ENCODE assay signal across 11 cellular contexts in genomic region chr1:8024329-8024728, GRCh38. TPM values are rescaled to one million over a fixed set of nuclear protein-coding genes. Genes with fewer than 3 reads are reported as not detected.
A peak's percentile ranks its signal among the peaks of the same experiment; 100 is the strongest.
DNase-seq lines count a peak whose midpoint lies in the region; ATAC-seq and TF ChIP-seq lines count a peak whose summit lies in the region.
"Had no signal": no experiment of that assay in that cellular context is flagged by ENCODE, and none has a peak within 500 bp of the region (broad histone marks: within the 10 kb centered on the region; RNA-seq: fewer than 3 reads in every experiment).

No MANE protein-coding gene starts in this region.

- no peak for TF ChIP-seq EP300 in ovary (IDR thresholded peaks at IDR 0.05)

- no peak for TF ChIP-seq POLR2A in ovary (IDR thresholded peaks at IDR 0.05)

- no peaks in the 10 kb centered on the region for H3K27me3 ChIP-seq in RWPE2 (ENCODE audit: insufficient read depth, poor library complexity, severe bottlenecking)
- H3K27me3 ChIP-seq in ovary: no peaks in the 10 kb centered on the region

- 55 to 76% (median 67%) methylated on average over 3 of the region's 3 CpGs for WGBS in ovary, 3 donors

- no peak for DNase-seq in AG04449 (ENCODE audit: low read depth, low spot score)
- no peak for DNase-seq in RWPE2 (ENCODE audit: low spot score)
- DNase-seq in fibroblast of mammary gland (ENCODE audit: low read depth): no peak
- DNase-seq in ovary: no peak
- no peak for DNase-seq in NCI-H1694 (lab: John Stamatoyannopoulos, UW)
- DNase-seq in activated T-helper 2 cell treated with anti-CD3 and anti-CD28 coated beads, Interferon-gamma antibody, Interleukin-2, Interleukin-4, amounts not matched to agents 10 μg/mL and 5 μg/mL and 100 μg/mL, durations not matched to agents 14 hours and 24 hours and 36 hours (ENCODE audit: low spot score): no peak
- DNase-seq in DMS79 treated with DMSO at 0.1 percent for 48 hours (lab: John Stamatoyannopoulos, UW): no peak
- DNase-seq: NCI-H2107; stimulated activated CD4-positive, alpha-beta T cell treated with anti-CD3 and anti-CD28 coated beads, Interleukin-2, amount 100 ng/mL, for 24 hours had no signal

- no peaks in the 10 kb centered on the region for H3K9me3 ChIP-seq in RWPE2 (ENCODE audit: severe bottlenecking)
- H3K9me3 ChIP-seq in ovary: no peaks in the 10 kb centered on the region
- H3K9me3 ChIP-seq: BLaER1 had no signal

- H3K27ac ChIP-seq in RWPE2 (ENCODE audit: poor library complexity, severe bottlenecking) (peak overlapping the region; percentile 99), ovary (no peak overlapping the region)
- H3K27ac ChIP-seq: BLaER1 had no signal

- H3K4me3 Mint-ChIP-seq in activated T-helper 2 cell treated with anti-CD3 and anti-CD28 coated beads, Interferon-gamma antibody, Interleukin-2, Interleukin-4, amounts not matched to agents 10 μg/mL and 5 μg/mL and 100 μg/mL, durations not matched to agents 14 hours and 24 hours and 36 hours (ENCODE audit: low read depth): no peak overlapping the region

- POLR2A ChIA-PET in AG04449 (lab: Yijun Ruan, JAX): interaction anchor here (0.9 to 1.4 kb wide), 3 partner anchors 37 to 362 kb away, joined by 3 read pairs; no protein-coding TSS in a partner anchor

- no peaks in the 10 kb centered on the region for H3K9me3 Mint-ChIP-seq in activated T-helper 2 cell treated with anti-CD3 and anti-CD28 coated beads, Interferon-gamma antibody, Interleukin-2, Interleukin-4, amounts not matched to agents 10 μg/mL and 5 μg/mL and 100 μg/mL, durations not matched to agents 14 hours and 24 hours and 36 hours

- peak overlapping the region; percentile 80 for H3K4me3 ChIP-seq in AG04449 (ENCODE audit: low read depth, low read length)
- peak overlapping the region; percentile 91 for H3K4me3 ChIP-seq in RWPE2 (ENCODE audit: severe bottlenecking)
- H3K4me3 ChIP-seq in fibroblast of mammary gland (ENCODE audit: control insufficient read depth, low read depth, low read length): peak overlapping the region; percentile 96
- peak overlapping the region; percentile 68 for H3K4me3 ChIP-seq in ovary
- H3K4me3 ChIP-seq: BLaER1 had no signal

- TF ChIP-seq CTCF in AG04449 (IDR thresholded peaks at IDR 0.05; ENCODE audit: insufficient read depth, low read length, missing control alignments): no peak
- TF ChIP-seq CTCF in RWPE2 (IDR thresholded peaks at IDR 0.05; ENCODE audit: poor library complexity, severe bottlenecking): no peak
- TF ChIP-seq CTCF in fibroblast of mammary gland (conservative IDR thresholded peaks at IDR 0.05; ENCODE audit: control insufficient read depth, insufficient read depth, low read depth, low read length): no peak
- no peak for TF ChIP-seq CTCF in ovary (IDR thresholded peaks at IDR 0.05)

- H3K27ac Mint-ChIP-seq in activated T-helper 2 cell treated with anti-CD3 and anti-CD28 coated beads, Interferon-gamma antibody, Interleukin-2, Interleukin-4, amounts not matched to agents 10 μg/mL and 5 μg/mL and 100 μg/mL, durations not matched to agents 14 hours and 24 hours and 36 hours: no peak overlapping the region

- CTCF ChIA-PET in AG04449 (lab: Yijun Ruan, JAX): interaction anchor here (1.1 to 13.5 kb wide), 7 partner anchors 10 to 323 kb away, joined by 3 to 188 read pairs (median 4); no protein-coding TSS in a partner anchor

- H3K36me3 Mint-ChIP-seq in activated T-helper 2 cell treated with anti-CD3 and anti-CD28 coated beads, Interferon-gamma antibody, Interleukin-2, Interleukin-4, amounts not matched to agents 10 μg/mL and 5 μg/mL and 100 μg/mL, durations not matched to agents 14 hours and 24 hours and 36 hours (ENCODE audit: low read depth): no peaks in the 10 kb centered on the region

- intact Hi-C loops in ovary (cut with DNase I): loop anchor here in 3 of 4 donors (10.0 kb wide), 2 partner anchors 290 to 320 kb away; partner anchors contain the start of gene SLC45A1 (in 2 of the 3)
- intact Hi-C loops in activated T-helper 2 cell treated with anti-CD3 and anti-CD28 coated beads, Interferon-gamma antibody, Interleukin-2, Interleukin-4, amounts not matched to agents 10 μg/mL and 5 μg/mL and 100 μg/mL, durations not matched to agents 14 hours and 24 hours and 36 hours (cut with micrococcal nuclease): no loop called here

- no peak for ATAC-seq in RWPE2 (ENCODE audit: low read depth)
- ATAC-seq in GM18511 (IDR thresholded peaks at IDR 0.05; ENCODE audit: unreplicated experiment): no peak

- peaks cover 47% of the 10 kb centered on the region for H3K4me1 ChIP-seq in RWPE2 (ENCODE audit: insufficient read depth, poor library complexity, severe bottlenecking)
- H3K4me1 ChIP-seq in ovary (ENCODE audit: insufficient read depth): peaks cover 10% of the 10 kb centered on the region

- H3K36me3 ChIP-seq in RWPE2 (ENCODE audit: low read depth): peaks cover 63% of the 10 kb centered on the region
- no peaks in the 10 kb centered on the region for H3K36me3 ChIP-seq in ovary
- H3K36me3 ChIP-seq: BLaER1 had no signal

- H3K4me1 Mint-ChIP-seq in activated T-helper 2 cell treated with anti-CD3 and anti-CD28 coated beads, Interferon-gamma antibody, Interleukin-2, Interleukin-4, amounts not matched to agents 10 μg/mL and 5 μg/mL and 100 μg/mL, durations not matched to agents 14 hours and 24 hours and 36 hours (ENCODE audit: low read depth): peaks cover 11% of the 10 kb centered on the region

- peaks cover 57% of the 10 kb centered on the region for H3K27me3 Mint-ChIP-seq in activated T-helper 2 cell treated with anti-CD3 and anti-CD28 coated beads, Interferon-gamma antibody, Interleukin-2, Interleukin-4, amounts not matched to agents 10 μg/mL and 5 μg/mL and 100 μg/mL, durations not matched to agents 14 hours and 24 hours and 36 hours (ENCODE audit: low read depth)

RNA-seq across cellular contexts. Expression of gene ERRFI1, which starts 1.8 kb away (rescaled TPM):
- 100 to 1,000 TPM in 5 of 7 donors, 10 to 100 TPM in 2; 61.3 to 256 (median 110) TPM for total RNA-seq in ovary
- polyA plus RNA-seq in ovary: 10 to 100 TPM; 72.2 to 94.1 TPM
- 3.1 and 3.8 TPM in 2 replicates for total RNA-seq in activated T-helper 2 cell treated with anti-CD3 and anti-CD28 coated beads, Interferon-gamma antibody, Interleukin-2, Interleukin-4, amounts not matched to agents 10 μg/mL and 5 μg/mL and 100 μg/mL, durations not matched to agents 14 hours and 24 hours and 36 hours

Comparison
In these comparisons a context has a peak if more than half of its experiments do, and no peak if none do; other contexts are left out.
1. RNA of gene ERRFI1, which starts 1.8 kb away (total RNA-seq): 61.3 to 256 TPM in ovary; 3.1 to 3.8 TPM in activated T-helper 2 cell treated with anti-CD3 and anti-CD28 coated beads, Interferon-gamma antibody, Interleukin-2, Interleukin-4, amounts not matched to agents 10 μg/mL and 5 μg/mL and 100 μg/mL, durations not matched to agents 14 hours and 24 hours and 36 hours; every median in the first group is over 10 times any median in the second.
2. Peak in every context shown above with its lines, with median percentiles within 50 percentile points of each other: H3K4me3 ChIP-seq.